In the genomic region with DNA sequence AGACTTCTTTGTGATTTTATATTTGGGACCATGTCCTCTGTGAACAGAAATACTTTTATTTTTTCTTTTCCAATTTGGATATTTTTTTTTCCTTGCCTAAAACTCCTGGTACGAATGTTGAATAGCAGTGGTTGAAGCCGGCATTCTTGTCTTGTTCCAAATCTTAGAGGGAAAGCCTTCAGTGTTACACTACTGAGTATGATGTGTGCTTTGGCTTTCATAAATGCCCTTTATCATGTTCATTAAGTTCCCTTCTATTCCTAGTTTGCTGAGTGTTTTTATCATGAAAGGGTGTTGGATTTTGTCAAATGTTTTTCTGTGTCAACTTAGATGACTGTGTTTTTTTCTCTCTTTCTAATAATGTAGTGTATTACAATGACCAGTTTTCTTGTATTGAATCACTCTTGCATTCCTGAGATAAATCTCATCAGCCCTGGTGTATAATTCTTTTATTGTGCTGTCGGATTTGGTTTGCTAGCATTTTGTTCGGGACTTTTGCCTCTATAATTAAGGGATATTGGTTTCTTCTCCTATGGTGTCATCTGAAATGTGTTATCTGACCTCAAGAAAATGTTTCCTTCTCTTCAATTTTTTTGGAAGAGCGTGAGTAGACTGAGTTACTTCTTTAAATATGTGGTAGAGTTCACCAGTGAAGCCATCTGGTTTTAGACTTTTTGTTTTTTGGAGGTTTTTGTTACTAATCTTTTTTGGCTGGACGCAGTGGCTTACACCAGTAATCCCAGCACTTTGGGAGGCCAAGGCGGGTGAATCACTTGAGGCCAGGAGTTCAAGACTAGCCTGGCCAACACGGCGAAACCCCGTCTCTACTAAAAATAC, we compare ENCODE assay signal across 20 cellular contexts. TPM values are rescaled to one million over a fixed set of nuclear protein-coding genes. Genes with fewer than 3 reads are reported as not detected.
DNase-seq lines count a peak whose midpoint lies in the region; ATAC-seq and TF ChIP-seq lines count a peak whose summit lies in the region.
"Had no signal": no experiment of that assay in that cellular context is flagged by ENCODE, and none has a peak within 500 bp of the region (broad histone marks: within the 10 kb centered on the region; RNA-seq: fewer than 3 reads in every experiment).

No MANE protein-coding gene starts in this region.

- H3K4me1 ChIP-seq in right atrium auricular region (no peaks in the 10 kb centered on the region), left ventricle myocardium inferior (no peaks in the 10 kb centered on the region), adipocyte (ENCODE audit: control insufficient read depth, insufficient read depth, low read length) (peaks cover 14% of the 10 kb centered on the region), thoracic aorta (ENCODE audit: control insufficient read depth in 1 of 2, low read depth in 2 of 2) (no peaks in the 10 kb centered on the region), testis (no peaks in the 10 kb centered on the region)

- H3K27ac ChIP-seq in right atrium auricular region (peak overlapping the region in 1 of 2 donors; percentile 48), left ventricle myocardium inferior (replicated peaks) (no peak overlapping the region), thoracic aorta (peak overlapping the region; percentile 2 to 38), testis (peak overlapping the region in 1 of 2 donors; percentile 47)

- H3K4me3 ChIP-seq in right atrium auricular region (no peak overlapping the region), left ventricle myocardium inferior (no peak overlapping the region), adipocyte (ENCODE audit: low read length) (peak overlapping the region; percentile 17), thoracic aorta (no peak overlapping the region), testis (no peak overlapping the region)
- H3K4me3 ChIP-seq: GM23338 had no signal

- no peak for ATAC-seq in thoracic aorta (ENCODE audit: insufficient number of reproducible peaks, low FRiP score, low read depth)
- no peak for ATAC-seq in HG03280 (IDR thresholded peaks at IDR 0.05; ENCODE audit: unreplicated experiment)
- ATAC-seq in GM19023 (IDR thresholded peaks at IDR 0.05; ENCODE audit: unreplicated experiment): no peak
- ATAC-seq: CD8-positive, alpha-beta T cell; GM23338 had no signal

- H3K36me3 ChIP-seq in right atrium auricular region (no peaks in the 10 kb centered on the region), left ventricle myocardium inferior (peaks cover 24% of the 10 kb centered on the region), adipocyte (ENCODE audit: control insufficient read depth, insufficient read depth, low read length, severe bottlenecking) (no peaks in the 10 kb centered on the region), thoracic aorta (no peaks in the 10 kb centered on the region), testis (ENCODE audit: low read depth, missing control alignments) (no peaks in the 10 kb centered on the region)

- H3K9me3 ChIP-seq in right atrium auricular region (peaks cover 0 to 4% of the 10 kb centered on the region in 2 donors), left ventricle myocardium inferior (replicated peaks) (peaks cover 8% of the 10 kb centered on the region), adipocyte (ENCODE audit: control insufficient read depth, low read length) (no peaks in the 10 kb centered on the region), thoracic aorta (no peaks in the 10 kb centered on the region), testis (no peaks in the 10 kb centered on the region)

- H3K9ac ChIP-seq in adipocyte (ENCODE audit: low read length): peak overlapping the region; percentile 53

- no peaks in the 10 kb centered on the region for H3K27me3 ChIP-seq in right atrium auricular region
- H3K27me3 ChIP-seq in left ventricle myocardium inferior (ENCODE audit: low read depth): no peaks in the 10 kb centered on the region
- H3K27me3 ChIP-seq in adipocyte (replicated peaks; ENCODE audit: control insufficient read depth, insufficient read depth, low read length): no peaks in the 10 kb centered on the region
- no peaks in the 10 kb centered on the region for H3K27me3 ChIP-seq in thoracic aorta (replicated peaks; ENCODE audit: insufficient read depth)
- H3K27me3 ChIP-seq in testis: no peaks in the 10 kb centered on the region

- intact Hi-C loops in left ventricle myocardium inferior (cut with micrococcal nuclease) (no loop called here), testis (cut with DNase I; ENCODE audit: low total_unique reads) (no loop called here)

- WGBS in testis, 2 donors: 38 to 42% methylated on average over 10 of the region's 10 CpGs

- TF ChIP-seq POLR2A in testis (IDR thresholded peaks at IDR 0.05): no peak

- TF ChIP-seq CTCF in right atrium auricular region (IDR thresholded peaks at IDR 0.05) (no peak), left ventricle myocardium inferior (IDR thresholded peaks at IDR 0.05; ENCODE audit: borderline replicate concordance) (no peak), thoracic aorta (IDR thresholded peaks at IDR 0.05) (no peak), testis (IDR thresholded peaks at IDR 0.05) (no peak)

- DNase-seq in right atrium auricular region (ENCODE audit: low spot score) (peak; percentile 65), left ventricle myocardium inferior (no peak), adipocyte (ENCODE audit: low read depth) (peak; percentile 71), fibroblast of the conjunctiva (ENCODE audit: low read depth) (peak; percentile 45), thoracic aorta (ENCODE audit: low spot score) (no peak), testis (no peak)
- DNase-seq: 8988T; activated CD4-positive, alpha-beta T cell treated with anti-CD3 and anti-CD28 coated beads, Interleukin-2, amount 50 U/mL, for 1 hour; activated naive CD4-positive, alpha-beta T cell treated with anti-CD3 and anti-CD28 coated beads for 36 hours; activated T-cell treated with anti-CD3 and anti-CD28 coated beads for 4 hours; CD8-positive, alpha-beta T cell; KBM-7; kidney glomerular epithelial cell; NCI-H1105; NCI-H774; retina had no signal

RNA-seq across cellular contexts. Expression of a gene that starts 33.3 kb away (rescaled TPM):
- 10 to 100 TPM; 39.3 to 52.7 TPM for total RNA-seq in right atrium auricular region
- total RNA-seq in left ventricle myocardium inferior: 56.0 TPM
- total RNA-seq in thoracic aorta: 10 to 100 TPM; 29.8 to 39.4 TPM
- total RNA-seq in testis: 10 to 100 TPM; 17.7 to 19.1 TPM
- 11.4 TPM for polyA plus RNA-seq in testis (ENCODE audit: insufficient read depth, low read depth, low replicate concordance)

RNA-seq across cellular contexts. Expression of a gene that starts 39.3 kb away (rescaled TPM):
- total RNA-seq in right atrium auricular region (10 to 100 TPM in 1 of 2 donors, 1 to 10 TPM in 1; 8.3 to 12.3 TPM), left ventricle myocardium inferior (12.8 TPM), thoracic aorta (10 to 100 TPM; 43.5 to 61.2 TPM), testis (100 to 1,000 TPM; 138 to 165 TPM)
- polyA plus RNA-seq in testis (ENCODE audit: insufficient read depth, low read depth, low replicate concordance): 44.9 TPM

RNA-seq across cellular contexts. Expression of a gene that starts 43.1 kb away (rescaled TPM):
- 1 to 10 TPM in 1 of 2 donors, not detected in 1; 4.6 TPM for total RNA-seq in right atrium auricular region
- not detected for total RNA-seq in left ventricle myocardium inferior
- not detected for total RNA-seq in thoracic aorta
- under 1 TPM in 1 of 2 donors, not detected in 1; 0.56 TPM for total RNA-seq in testis
- polyA plus RNA-seq in testis (ENCODE audit: insufficient read depth, low read depth, low replicate concordance): 0.57 TPM
- total RNA-seq: CD8-positive, alpha-beta T cell; dermis microvascular lymphatic vessel endothelial cell had no signal

RNA-seq across cellular contexts. Expression of a gene that starts 57.8 kb away (rescaled TPM):
- total RNA-seq in right atrium auricular region (10 to 100 TPM; 23.1 to 34.2 TPM), left ventricle myocardium inferior (28.6 TPM), thoracic aorta (10 to 100 TPM; 23.2 to 31.5 TPM), testis (100 to 1,000 TPM; 112 to 133 TPM)
- polyA plus RNA-seq in testis (ENCODE audit: insufficient read depth, low read depth, low replicate concordance): 50.0 TPM

Comparison
In these comparisons a context has a peak if more than half of its experiments do, and no peak if none do; other contexts are left out.
1. DNase-seq: peak in right atrium auricular region (single experiment), adipocyte (single experiment) and fibroblast of the conjunctiva (single experiment); none in left ventricle myocardium inferior (single experiment), thoracic aorta (single experiment) and testis (single experiment).